In genomic region chr1:116529681-116530080, GRCh38 we compare ENCODE assay signal across 22 cellular contexts.
"Had no signal": no experiment of that assay in that cellular context is flagged by ENCODE, and none has a peak within 500 bp of the region (broad histone marks: within the 10 kb centered on the region; RNA-seq: fewer than 3 reads in every experiment).

No MANE protein-coding gene starts in this region.

- DNase-seq: dermis blood vessel endothelial cell; heart left ventricle; kidney; occipital lobe; pancreas; right lobe of liver; small intestine; stimulated activated CD4-positive, alpha-beta T cell treated with anti-CD3 and anti-CD28 coated beads, Interleukin-15, amount 100 ng/mL, for 24 hours; stimulated activated CD4-positive, alpha-beta T cell treated with anti-CD3 and anti-CD28 coated beads, Interleukin-2, amount 100 ng/mL, for 48 hours; stimulated activated naive CD4-positive, alpha-beta T cell treated with Interleukin-2 at 50 U/mL for 16 hours; stomach; thyroid gland had no signal

- H3K27ac Mint-ChIP-seq: memory B cell, nephron, neural progenitor cell had no signal

- H3K4me2 ChIP-seq: hepatocyte, neural progenitor cell had no signal

- ATAC-seq: esophagus mucosa, gastroesophageal sphincter, heart left ventricle, left lobe of liver, right lobe of liver had no signal

- H3K27me3 ChIP-seq: gastroesophageal sphincter, heart left ventricle, hepatocyte, neural progenitor cell, pancreas, right lobe of liver, stomach, thyroid gland, vagina had no signal

- H3K27ac ChIP-seq: coronary artery, gastroesophageal sphincter, heart left ventricle, hepatocyte, neural progenitor cell, pancreas, right lobe of liver, stomach, thyroid gland, vagina had no signal

- H3K36me3 ChIP-seq: neural progenitor cell, pancreas, thyroid gland had no signal

- H3K4me3 ChIP-seq: coronary artery, gastroesophageal sphincter, heart left ventricle, hepatocyte, lung, neural progenitor cell, pancreas, right lobe of liver, stomach, thyroid gland, vagina had no signal

- H3K4me1 ChIP-seq: gastroesophageal sphincter, neural progenitor cell, pancreas, right lobe of liver, stomach, thyroid gland, vagina had no signal

- H3K27me3 Mint-ChIP-seq: memory B cell had no signal

- H3K9me3 ChIP-seq: gastroesophageal sphincter, pancreas, right lobe of liver, stomach, thyroid gland, vagina had no signal

- H3K9ac ChIP-seq: neural progenitor cell had no signal

- H3K4me1 Mint-ChIP-seq: memory B cell, nephron, neural progenitor cell had no signal

- H3K4me3 Mint-ChIP-seq: memory B cell, nephron, neural progenitor cell had no signal

- H2AFZ ChIP-seq: hepatocyte, neural progenitor cell had no signal

- H3K79me2 ChIP-seq: hepatocyte had no signal
